ENCODE assay signal across 8 cellular contexts in the genomic region with DNA sequence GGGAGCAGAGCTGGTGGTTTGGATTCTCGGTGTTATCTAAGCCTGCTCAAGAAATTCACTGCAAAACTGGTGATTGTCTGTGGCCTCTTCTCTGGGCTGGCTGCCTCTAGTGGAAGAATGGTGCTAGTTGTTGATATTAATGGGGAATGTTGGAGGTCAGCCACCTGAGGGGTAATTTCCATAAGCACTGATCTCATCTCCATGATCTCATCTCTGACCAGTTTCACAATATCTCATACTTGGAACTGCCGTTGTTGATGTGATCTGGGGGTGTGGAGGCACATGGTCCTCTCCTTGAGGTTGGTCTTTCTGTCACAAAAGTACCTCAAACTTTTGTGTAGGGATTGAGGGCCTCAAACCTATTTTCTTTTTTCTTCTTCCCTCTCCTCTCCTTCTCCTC.
A peak's percentile ranks its signal among the peaks of the same experiment; 100 is the strongest.
DNase-seq lines count a peak whose midpoint lies in the region; ATAC-seq and TF ChIP-seq lines count a peak whose summit lies in the region.

No MANE protein-coding gene starts in this region.

- no peaks in the 10 kb centered on the region for H3K36me3 ChIP-seq in brain microvascular endothelial cell (replicated peaks)
- H3K36me3 ChIP-seq in mucosa of descending colon (ENCODE audit: low read depth), result no peaks in the 10 kb centered on the region

- H3K4me3 Mint-ChIP-seq in T-cell, result no peak overlapping the region

- in situ Hi-C loops in brain microvascular endothelial cell (cut with HindIII; ENCODE audit: low pct_ligation_motif_present, low sequenced_read_pairs), result no loop called here

- no peak overlapping the region for H3K27ac Mint-ChIP-seq in T-cell

- peak; percentile 95 for DNase-seq in GM04504 (ENCODE audit: low read depth)
- DNase-seq in brain microvascular endothelial cell, result peak; percentile 93
- peak in 1 of 3 donors; percentile 30 for DNase-seq in mucosa of descending colon
- DNase-seq in NCI-H2107 (lab: John Stamatoyannopoulos, UW), result no peak
- no peak for DNase-seq in NOMO-1 (lab: John Stamatoyannopoulos, UW; ENCODE audit: unreplicated experiment in 2 of 2)
- no peak for DNase-seq in T-cell

- TF ChIP-seq CTCF in brain microvascular endothelial cell (IDR thresholded peaks at IDR 0.05; ENCODE audit: low read depth, low read length, missing control alignments) (peak; percentile 74), mucosa of descending colon (IDR thresholded peaks at IDR 0.05) (no peak)

- CTCF ChIA-PET in T-cell (lab: Charles Lee), result interaction anchor here in 1 of 2 donors (0.7 kb wide), 1 partner anchor 1678 kb away, joined by 4 read pairs; no protein-coding TSS in a partner anchor

- H3K27me3 ChIP-seq in brain microvascular endothelial cell (replicated peaks), result no peaks in the 10 kb centered on the region

- peak; percentile 70 for ATAC-seq in GM21447 (IDR thresholded peaks at IDR 0.05; ENCODE audit: unreplicated experiment)
- ATAC-seq in HG03575 (IDR thresholded peaks at IDR 0.05; ENCODE audit: extremely low read depth, insufficient number of reproducible peaks, low FRiP score, unreplicated experiment), result peak; percentile 71
- ATAC-seq in mucosa of descending colon, result peak; percentile 18
- no peak for ATAC-seq in T-cell (replicated peaks in 1 of 4)

- H3K4me3 ChIP-seq in brain microvascular endothelial cell (ENCODE audit: low read depth, low read length) (no peak overlapping the region), mucosa of descending colon (no peak overlapping the region)

- H3K4me1 ChIP-seq in mucosa of descending colon (ENCODE audit: low read depth), result no peaks in the 10 kb centered on the region

- POLR2A ChIA-PET in T-cell (lab: Charles Lee), result interaction anchor here in 1 of 2 donors (0.7 kb wide), 1 partner anchor 29 kb away, joined by 3 read pairs; no protein-coding TSS in a partner anchor

- H3K27ac ChIP-seq in brain microvascular endothelial cell, result peak overlapping the region; percentile 31

- no peaks in the 10 kb centered on the region for H3K9me3 ChIP-seq in mucosa of descending colon

- H3K9me3 Mint-ChIP-seq in T-cell, result no peaks in the 10 kb centered on the region

- no peaks in the 10 kb centered on the region for H3K4me1 Mint-ChIP-seq in T-cell

- intact Hi-C loops in mucosa of descending colon (cut with DNase I, micrococcal nuclease), result no loop called here

- no peaks in the 10 kb centered on the region for H3K36me3 Mint-ChIP-seq in T-cell

- no peaks in the 10 kb centered on the region for H3K27me3 Mint-ChIP-seq in T-cell

Comparison
In these comparisons a context has a peak if more than half of its experiments do, and no peak if none do; other contexts are left out.
1. DNase-seq: peak in GM04504 (single experiment) and brain microvascular endothelial cell (single experiment); none in NCI-H2107 (single experiment), NOMO-1 (0 of 2) and T-cell (0 of 34).
2. ATAC-seq: peak in GM21447 (single experiment), HG03575 (single experiment) and mucosa of descending colon (single experiment); none in T-cell (0 of 4).